14 cellular contexts compared by ENCODE assay signal in genomic region chr11:27124514-27125264, GRCh38.
DNase-seq lines count a peak whose midpoint lies in the region; ATAC-seq, FAIRE-seq and TF ChIP-seq lines count a peak whose summit lies in the region.
"Had no signal": no experiment of that assay in that cellular context is flagged by ENCODE, and none has a peak within 500 bp of the region (broad histone marks: within the 10 kb centered on the region; RNA-seq: fewer than 3 reads in every experiment).

No MANE protein-coding gene starts in this region.

- H3K4me3 ChIP-seq in A549 (no peak overlapping the region), GM23338 (no peak overlapping the region), thyroid gland (replicated peaks in 1 of 3) (no peak overlapping the region)
- H3K4me3 ChIP-seq: lung, psoas muscle had no signal

- TF ChIP-seq RAD21 in A549 (conservative IDR thresholded peaks at IDR 0.05 in 1 of 2, IDR thresholded peaks at IDR 0.05 in 1 of 2), result peak; percentile 18 to 32; a peak in 3 of 5 replicates

- ATAC-seq in A549, result no peak
- ATAC-seq in GM23338, result no peak
- ATAC-seq in HG02938 (IDR thresholded peaks at IDR 0.05; ENCODE audit: unreplicated experiment), result no peak
- ATAC-seq in GM19455 (IDR thresholded peaks at IDR 0.05; ENCODE audit: unreplicated experiment), result no peak

- POLR2A ChIA-PET in A549 (lab: Yijun Ruan, JAX) (no interaction called here), RWPE1 (lab: Yijun Ruan, JAX; ENCODE audit: low non-redundant PET) (no interaction called here)

- no peaks in the 10 kb centered on the region for H3K79me2 ChIP-seq in GM23338 (replicated peaks; ENCODE audit: insufficient read depth)

- TF ChIP-seq POLR2A in A549 (IDR thresholded peaks at IDR 0.05; ENCODE audit: low read length) (no peak), thyroid gland (IDR thresholded peaks at IDR 0.05) (no peak)

- H4K20me1 ChIP-seq in GM23338 (replicated peaks; ENCODE audit: insufficient read depth), result no peaks in the 10 kb centered on the region

- peak in 1 of 2 experiments; percentile 4 for DNase-seq in A549 (ENCODE audit: low read depth in 1 of 2, low spot score in 1 of 2)
- no peak for DNase-seq in GM23338 (ENCODE audit: low spot score)
- peak; percentile 13 for DNase-seq in RWPE1 (ENCODE audit: low spot score)
- DNase-seq in fibroblast of the conjunctiva (ENCODE audit: low read depth), result peak; percentile 31
- DNase-seq in T-helper 1 cell, result no peak
- DNase-seq in thyroid gland, result no peak
- DNase-seq: activated T-cell treated with anti-CD3 and anti-CD28 coated beads for 4 hours; CD4-positive, CD25-positive, alpha-beta regulatory T cell; NCI-H510A; psoas muscle; T-helper 9 cell had no signal

- no peak overlapping the region for H3K4me3 Mint-ChIP-seq in GM23338
- H3K4me3 Mint-ChIP-seq: CD4-positive, CD25-positive, alpha-beta regulatory T cell had no signal

- CTCF ChIA-PET in A549 (lab: Yijun Ruan, JAX), result interaction anchor here (1.3 kb wide), 1 partner anchor 34 kb away, joined by 8 read pairs; no protein-coding TSS in a partner anchor
- CTCF ChIA-PET in RWPE1 (lab: Yijun Ruan, JAX), result interaction anchor here (0.7 to 1.8 kb wide), 5 partner anchors 17 to 371 kb away, joined by 3 to 4 read pairs (median 3); no protein-coding TSS in a partner anchor

- no peak overlapping the region for H3K27ac Mint-ChIP-seq in GM23338
- H3K27ac Mint-ChIP-seq: CD4-positive, CD25-positive, alpha-beta regulatory T cell had no signal

- H3K9me3 ChIP-seq in A549 (no peaks in the 10 kb centered on the region), thyroid gland (no peaks in the 10 kb centered on the region)
- H3K9me3 ChIP-seq: psoas muscle had no signal

- H3K36me3 ChIP-seq in GM23338 (ENCODE audit: insufficient read depth) (no peaks in the 10 kb centered on the region), thyroid gland (no peaks in the 10 kb centered on the region)

- WGBS in A549 (ENCODE audit: missing lambda C conversion rate), result 55% methylated on average over 7 of the region's 7 CpGs
- WGBS in thyroid gland, 2 donors, result 88 to 95% methylated on average over 7 of the region's 7 CpGs

- H3K4me1 ChIP-seq in A549 (no peaks in the 10 kb centered on the region), GM23338 (ENCODE audit: insufficient read depth) (peaks cover 6% of the 10 kb centered on the region; the same call in 1 of the 2 replicates), thyroid gland (no peaks in the 10 kb centered on the region)
- H3K4me1 ChIP-seq: psoas muscle had no signal

- H3K4me2 ChIP-seq in A549, result no peak overlapping the region
- no peak overlapping the region for H3K4me2 ChIP-seq in GM23338

- H2AFZ ChIP-seq in GM23338, result no peak overlapping the region

- intact Hi-C loops in thyroid gland (cut with DNase I), result no loop called here

- no peaks in the 10 kb centered on the region for H3K36me3 Mint-ChIP-seq in GM23338 (ENCODE audit: low read depth)
- H3K36me3 Mint-ChIP-seq: CD4-positive, CD25-positive, alpha-beta regulatory T cell had no signal

- TF ChIP-seq CTCF in A549 (IDR thresholded peaks at IDR 0.05) (0 out of 3 replicates have a peak, but pooled peaks have one; percentile 12), GM23338 (conservative IDR thresholded peaks at IDR 0.05; ENCODE audit: low read depth in 2 of 2) (peak; percentile 30 to 41; a peak in 2 of 4 replicates), RWPE1 (conservative IDR thresholded peaks at IDR 0.05; ENCODE audit: low read depth) (no peak), thyroid gland (IDR thresholded peaks at IDR 0.05) (peak in 3 of 6 experiments; percentile 34 to 52 (median 47))

- no peak overlapping the region for H3K27ac ChIP-seq in A549
- H3K27ac ChIP-seq in GM23338 (ENCODE audit: low read depth), result no peak overlapping the region
- no peak overlapping the region for H3K27ac ChIP-seq in RWPE1
- no peak overlapping the region for H3K27ac ChIP-seq in thyroid gland
- H3K27ac ChIP-seq: psoas muscle had no signal

- H3K9me3 Mint-ChIP-seq in GM23338, result no peaks in the 10 kb centered on the region

- no peaks in the 10 kb centered on the region for H3K9me2 ChIP-seq in GM23338 (ENCODE audit: insufficient read depth)

- H3K27me3 ChIP-seq in GM23338 (ENCODE audit: insufficient read depth), result no peaks in the 10 kb centered on the region
- H3K27me3 ChIP-seq in thyroid gland, result no peaks in the 10 kb centered on the region

- peaks cover 1% of the 10 kb centered on the region for H3K27me3 Mint-ChIP-seq in GM23338 (ENCODE audit: insufficient read depth, low read depth, poor library complexity)
- H3K27me3 Mint-ChIP-seq: CD4-positive, CD25-positive, alpha-beta regulatory T cell had no signal

- peak; percentile 63 for FAIRE-seq in A549 (lab: Jason Lieb, UNC)

- no peak for TF ChIP-seq EP300 in A549 (IDR thresholded peaks at IDR 0.05)

- H3K4me1 Mint-ChIP-seq in GM23338, result peaks cover 10% of the 10 kb centered on the region; the same call in 2 of the 3 replicates
- H3K4me1 Mint-ChIP-seq: CD4-positive, CD25-positive, alpha-beta regulatory T cell had no signal

- no peaks in the 10 kb centered on the region for H3F3A ChIP-seq in GM23338 (replicated peaks; ENCODE audit: low read depth)

TF ChIP-seq in A549, 52 proteins besides CTCF, POLR2A, EP300 and RAD21:
- TF ChIP-seq CBX2 (IDR thresholded peaks at IDR 0.05; ENCODE audit: borderline replicate concordance, low read depth) (no peak), HES2 (IDR thresholded peaks at IDR 0.05) (no peak), MAX (IDR thresholded peaks at IDR 0.05) (no peak), KDM1A (IDR thresholded peaks at IDR 0.05; ENCODE audit: low read depth) (no peak)
- TF ChIP-seq, protein P1, sequence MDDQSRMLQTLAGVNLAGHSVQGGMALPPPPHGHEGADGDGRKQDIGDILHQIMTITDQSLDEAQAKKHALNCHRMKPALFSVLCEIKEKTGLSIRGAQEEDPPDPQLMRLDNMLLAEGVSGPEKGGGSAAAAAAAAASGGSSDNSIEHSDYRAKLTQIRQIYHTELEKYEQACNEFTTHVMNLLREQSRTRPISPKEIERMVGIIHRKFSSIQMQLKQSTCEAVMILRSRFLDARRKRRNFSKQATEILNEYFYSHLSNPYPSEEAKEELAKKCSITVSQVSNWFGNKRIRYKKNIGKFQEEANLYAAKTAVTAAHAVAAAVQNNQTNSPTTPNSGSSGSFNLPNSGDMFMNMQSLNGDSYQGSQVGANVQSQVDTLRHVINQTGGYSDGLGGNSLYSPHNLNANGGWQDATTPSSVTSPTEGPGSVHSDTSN (IDR thresholded peaks at IDR 0.05), result no peak

TF ChIP-seq in GM23338, 12 proteins besides CTCF, POLR2A, EP300 and RAD21:
- TF ChIP-seq STAT1 (IDR thresholded peaks at IDR 0.05; ENCODE audit: unreplicated experiment), result no peak
- no peak for TF ChIP-seq JUNB (IDR thresholded peaks at IDR 0.05; ENCODE audit: unreplicated experiment)

Comparison
In these comparisons a context has a peak if more than half of its experiments do, and no peak if none do; other contexts are left out.
1. DNase-seq: peak in RWPE1 (single experiment) and fibroblast of the conjunctiva (single experiment); none in GM23338 (single experiment), T-helper 1 cell (0 of 5) and thyroid gland (0 of 2).